Comparison of ENCODE assay signal across 8 cellular contexts in the genomic region with DNA sequence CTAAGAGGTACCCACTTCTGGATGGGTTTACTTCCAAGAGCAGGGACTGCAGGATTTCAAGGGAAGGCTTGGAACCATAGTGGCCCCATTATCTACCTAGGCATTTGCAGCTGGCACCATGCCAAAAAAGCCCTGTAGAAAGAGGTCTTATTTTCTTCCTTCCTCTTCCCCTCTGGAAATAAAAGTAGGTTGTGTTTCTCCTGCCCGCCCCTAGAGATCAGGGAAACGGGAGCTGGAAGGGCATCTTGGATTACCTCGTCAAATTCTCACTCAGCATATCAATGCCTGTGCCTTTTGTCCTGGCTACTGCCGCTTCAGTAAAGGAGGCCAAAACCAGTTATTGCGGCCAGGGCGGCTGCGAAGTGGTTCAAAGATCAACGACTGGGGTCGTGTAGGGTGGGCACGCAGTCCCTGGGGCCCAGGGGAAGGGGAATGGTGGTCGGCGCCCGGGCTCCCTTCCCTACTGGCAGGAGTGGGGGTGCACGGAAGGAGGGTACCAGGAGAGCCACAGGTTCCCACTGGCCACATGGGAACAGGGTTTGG. TPM values are rescaled to one million over a fixed set of nuclear protein-coding genes. Genes with fewer than 3 reads are reported as not detected.
DNase-seq lines count a peak whose midpoint lies in the region; ATAC-seq and TF ChIP-seq lines count a peak whose summit lies in the region.

No MANE protein-coding gene starts in this region.

- H3K4me3 ChIP-seq in BJ (ENCODE audit: low read depth, low read length) (peak overlapping the region; percentile 85), HFF-Myc (replicated peaks; ENCODE audit: low read depth, low read length) (peak overlapping the region; percentile 61), mucosa of rectum (ENCODE audit: low read length in 2 of 2) (peak overlapping the region; percentile 33 to 42)

- no peaks in the 10 kb centered on the region for H3K36me3 ChIP-seq in BJ (ENCODE audit: control insufficient read depth, insufficient read depth, low read length)
- H3K36me3 ChIP-seq in mucosa of rectum (ENCODE audit: control insufficient read depth in 2 of 2, insufficient read depth in 2 of 2, low read length in 2 of 2), result no peaks in the 10 kb centered on the region

- H3K27me3 ChIP-seq in BJ (ENCODE audit: control insufficient read depth, insufficient read depth, low read length) (no peaks in the 10 kb centered on the region), mucosa of rectum (ENCODE audit: control insufficient read depth in 2 of 2, insufficient read depth in 2 of 2, low read length in 2 of 2) (peaks cover 2 to 8% of the 10 kb centered on the region in 2 donors)

- POLR2A ChIA-PET in BJ (lab: Charles Lee), result interaction anchor here (1.0 kb wide), 1 partner anchor 11 kb away, joined by 4 read pairs; no protein-coding TSS in a partner anchor

- CTCF ChIA-PET in BJ (lab: Yijun Ruan, JAX), result interaction anchor here (0.6 to 1.5 kb wide), 5 partner anchors 8 to 86 kb away, joined by 3 to 10 read pairs (median 3); no protein-coding TSS in a partner anchor

- no peak overlapping the region for H3K27ac ChIP-seq in mucosa of rectum (ENCODE audit: low read depth in 2 of 2, low read length in 2 of 2)

- peak overlapping the region; percentile 78 for H3K27ac Mint-ChIP-seq in central memory CD8-positive, alpha-beta T cell (ENCODE audit: low read depth)

- TF ChIP-seq CTCF in BJ (IDR thresholded peaks at IDR 0.05; ENCODE audit: insufficient read depth, low read depth, low read length) (no peak), HFF-Myc (IDR thresholded peaks at IDR 0.05; ENCODE audit: low read depth, low read length, missing control alignments) (no peak)

- no peaks in the 10 kb centered on the region for H3K9me3 Mint-ChIP-seq in central memory CD8-positive, alpha-beta T cell

- H3K36me3 Mint-ChIP-seq in central memory CD8-positive, alpha-beta T cell (ENCODE audit: insufficient read depth), result peaks cover 8% of the 10 kb centered on the region

- H3K9me3 ChIP-seq in mucosa of rectum (ENCODE audit: control insufficient read depth in 2 of 2, low read length in 2 of 2), result no peaks in the 10 kb centered on the region

- H3K4me1 ChIP-seq in mucosa of rectum (ENCODE audit: control insufficient read depth in 2 of 2, insufficient read depth in 2 of 2, low read length in 2 of 2), result peaks cover 4 to 6% of the 10 kb centered on the region in 2 donors

- H3K27me3 Mint-ChIP-seq in central memory CD8-positive, alpha-beta T cell, result no peaks in the 10 kb centered on the region

- peaks cover 20% of the 10 kb centered on the region for H3K4me1 Mint-ChIP-seq in central memory CD8-positive, alpha-beta T cell

- no peak for ATAC-seq in central memory CD8-positive, alpha-beta T cell (replicated peaks; ENCODE audit: extremely low read depth, poor library complexity, severe bottlenecking)
- no peak for ATAC-seq in HG02571 (IDR thresholded peaks at IDR 0.05; ENCODE audit: unreplicated experiment)
- ATAC-seq in GM21447 (IDR thresholded peaks at IDR 0.05; ENCODE audit: unreplicated experiment), result no peak

- H3K9ac ChIP-seq in mucosa of rectum (ENCODE audit: low read depth in 1 of 2, low read length in 2 of 2), result no peak overlapping the region

- peak overlapping the region; percentile 86 for H3K4me3 Mint-ChIP-seq in central memory CD8-positive, alpha-beta T cell

- no peak for DNase-seq in BJ (ENCODE audit: low read depth)
- DNase-seq in HFF-Myc (ENCODE audit: extremely low read depth, low read depth), result no peak
- DNase-seq in central memory CD8-positive, alpha-beta T cell (ENCODE audit: low spot score in 2 of 2), result no peak
- no peak for DNase-seq in NCI-H226
- no peak for DNase-seq in activated CD4-positive, CD25-positive, alpha-beta regulatory T cell treated with anti-CD3 and anti-CD28 coated beads, Interleukin-2, amount 50 U/mL, for 72 hours

RNA-seq across cellular contexts. Expression of a gene that starts 1.5 kb away (rescaled TPM):
- 32.5 and 34.6 TPM in 2 replicates for polyA plus RNA-seq in BJ (2011; rRNA removed)
- polyA minus RNA-seq in BJ (2011; rRNA and poly(A)+ RNA removed), result 26.7 and 36.8 TPM in 2 replicates
